In genomic region chr16:84700518-84701277, GRCh38 we compare ENCODE assay signal across 8 cellular contexts. TPM values are rescaled to one million over a fixed set of nuclear protein-coding genes. Genes with fewer than 3 reads are reported as not detected.
DNase-seq lines count a peak whose midpoint lies in the region; ATAC-seq and TF ChIP-seq lines count a peak whose summit lies in the region.

No MANE protein-coding gene starts in this region.

- intact Hi-C loops in right lobe of liver (cut with DNase I), result no loop called here

- no peak for TF ChIP-seq CTCF in right lobe of liver (IDR thresholded peaks at IDR 0.05)

- TF ChIP-seq POLR2A in right lobe of liver (IDR thresholded peaks at IDR 0.05), result no peak

- peak; percentile 24 for ATAC-seq in GM19025 (IDR thresholded peaks at IDR 0.05; ENCODE audit: low read depth, unreplicated experiment)
- ATAC-seq in HG03175 (IDR thresholded peaks at IDR 0.05; ENCODE audit: unreplicated experiment), result peak; percentile 37
- ATAC-seq in right lobe of liver, result peak; percentile 47 to 62 (median 60)

- 7% methylated on average over 15 of the region's 20 CpGs for WGBS in right lobe of liver (ENCODE audit: insufficient coverage, low coverage, low lambda C conversion rate, missing lambda C conversion rate)

- H3K9me3 ChIP-seq in right lobe of liver, result no peaks in the 10 kb centered on the region

- peaks cover 0 to 32% (median 4%) of the 10 kb centered on the region in 4 donors for H3K4me1 ChIP-seq in right lobe of liver

- H3K27ac ChIP-seq in right lobe of liver, result peak overlapping the region; percentile 68 to 81 (median 70)

- DNase-seq in Ammon's horn (ENCODE audit: low spot score) (peak; percentile 53), T-helper 1 cell (peak in 3 of 5 donors; percentile 12 to 62 (median 34)), right lobe of liver (peak in 1 of 3 donors; percentile 46), NCI-H1930 (lab: John Stamatoyannopoulos, UW) (no peak)
- peak; percentile 48 for DNase-seq in central memory CD4-positive, alpha-beta T cell
- peak; percentile 6 to 21 (median 19) for DNase-seq in stimulated activated CD4-positive, alpha-beta T cell treated with anti-CD3 and anti-CD28 coated beads, TNF-alpha, amount 100 ng/mL, for 24 hours (ENCODE audit: low read depth in 3 of 3)

- no peaks in the 10 kb centered on the region for H3K27me3 ChIP-seq in right lobe of liver

- no peaks in the 10 kb centered on the region for H3K36me3 ChIP-seq in right lobe of liver

- peak overlapping the region; percentile 70 to 98 (median 86) for H3K4me3 ChIP-seq in right lobe of liver

RNA-seq across cellular contexts. Expression of gene USP10, which starts 0.9 kb away (rescaled TPM):
- 10 to 100 TPM; 41.5 to 53.2 (median 44.6) TPM for total RNA-seq in right lobe of liver

RNA-seq across cellular contexts. Expression of gene KLHL36, which starts 52.4 kb away (rescaled TPM):
- total RNA-seq in right lobe of liver, result 10 to 100 TPM; 20.1 to 31.3 (median 21.9) TPM

Comparison
In these comparisons a context has a peak if more than half of its experiments do, and no peak if none do; other contexts are left out.
1. DNase-seq: peak in Ammon's horn (single experiment), T-helper 1 cell (3 of 5), central memory CD4-positive, alpha-beta T cell (single experiment) and stimulated activated CD4-positive, alpha-beta T cell treated with anti-CD3 and anti-CD28 coated beads, TNF-alpha, amount 100 ng/mL, for 24 hours (3 of 3); none in NCI-H1930 (0 of 2).
2. Peak in every context shown above with its lines, with median percentiles within 50 percentile points of each other: ATAC-seq.